In genomic region chr12:119932921-119933320, GRCh38 we compare ENCODE assay signal across 24 cellular contexts. TPM values are rescaled to one million over a fixed set of nuclear protein-coding genes. Genes with fewer than 3 reads are reported as not detected.
DNase-seq lines count a peak whose midpoint lies in the region; ATAC-seq, FAIRE-seq and TF ChIP-seq lines count a peak whose summit lies in the region.
"Had no signal": no experiment of that assay in that cellular context is flagged by ENCODE, and none has a peak within 500 bp of the region (broad histone marks: within the 10 kb centered on the region; RNA-seq: fewer than 3 reads in every experiment).

No MANE protein-coding gene starts in this region.

- peaks cover 0 to 3% of the 10 kb centered on the region in 2 experiments; a peak in 1 of 5 replicates for H3K27me3 ChIP-seq in HepG2 (ENCODE audit: control insufficient read depth in 1 of 2, insufficient read depth in 2 of 2, low read length in 2 of 2)
- H3K27me3 ChIP-seq in right lobe of liver: no peaks in the 10 kb centered on the region
- peaks cover 18 to 22% of the 10 kb centered on the region in 2 experiments; a peak in 4 of 5 replicates for H3K27me3 ChIP-seq in K562 (ENCODE audit: control insufficient read depth in 2 of 2, insufficient read depth in 2 of 2, low read length in 2 of 2)
- peaks cover 11% of the 10 kb centered on the region for H3K27me3 ChIP-seq in osteoblast (ENCODE audit: insufficient read depth, low read length)
- H3K27me3 ChIP-seq: BLaER1 treated with 17β-estradiol and CSF1 and Interleukin-3, amounts not matched to agents 10 nM and 100 nM had no signal

- no peak overlapping the region for H3K4me3 ChIP-seq in HepG2 (replicated peaks in 1 of 3; ENCODE audit: insufficient read depth in 1 of 3, low read depth in 2 of 3, low read length in 3 of 3)
- H3K4me3 ChIP-seq in right lobe of liver: no peak overlapping the region
- no peak overlapping the region for H3K4me3 ChIP-seq in K562
- H3K4me3 ChIP-seq in osteoblast (ENCODE audit: insufficient read depth, low read length): no peak overlapping the region
- H3K4me3 ChIP-seq: A549; BLaER1 treated with 17β-estradiol and CSF1 and Interleukin-3, amounts not matched to agents 10 nM and 100 nM; GM12878 had no signal

- H3K4me2 ChIP-seq in HepG2 (ENCODE audit: low read depth, low read length): no peak overlapping the region
- H3K4me2 ChIP-seq in K562 (ENCODE audit: insufficient read depth, low read length): no peak overlapping the region
- no peak overlapping the region for H3K4me2 ChIP-seq in osteoblast (ENCODE audit: insufficient read depth, low read length)
- H3K4me2 ChIP-seq: A549; BLaER1 treated with 17β-estradiol and CSF1 and Interleukin-3, amounts not matched to agents 10 nM and 100 nM had no signal

- H3K9ac ChIP-seq in HepG2 (ENCODE audit: insufficient read depth, low read depth, low read length): no peak overlapping the region
- H3K9ac ChIP-seq in K562 (ENCODE audit: insufficient read depth in 1 of 2, low read depth in 2 of 2, low read length in 2 of 2): no peak overlapping the region
- H3K9ac ChIP-seq: BLaER1 treated with 17β-estradiol and CSF1 and Interleukin-3, amounts not matched to agents 10 nM and 100 nM had no signal

- no peak for TF ChIP-seq CTCF in HepG2 (CRISPR knock-in tag; IDR thresholded peaks at IDR 0.05)
- TF ChIP-seq CTCF in right lobe of liver (IDR thresholded peaks at IDR 0.05): no peak
- no peak for TF ChIP-seq CTCF in K562 (IDR thresholded peaks at IDR 0.05 in 2 of 3, conservative IDR thresholded peaks at IDR 0.05 in 1 of 3; ENCODE audit: insufficient read depth in 2 of 3, low read depth in 1 of 3, low read length in 3 of 3)
- no peak for TF ChIP-seq CTCF in osteoblast (IDR thresholded peaks at IDR 0.05; ENCODE audit: extremely low read depth, low read depth, low read length)

- intact Hi-C loops in HepG2 (cut with micrococcal nuclease; ENCODE audit: unreplicated experiment): no loop called here
- intact Hi-C loops in right lobe of liver (cut with DNase I): no loop called here
- intact Hi-C loops in K562 (cut with micrococcal nuclease): no loop called here

- no peak overlapping the region for H2AFZ ChIP-seq in HepG2 (ENCODE audit: low read length)
- H2AFZ ChIP-seq in K562 (ENCODE audit: low read depth, low read length): no peak overlapping the region
- no peak overlapping the region for H2AFZ ChIP-seq in osteoblast (ENCODE audit: low read length)

- in situ Hi-C loops in HepG2 (cut with HindIII; ENCODE audit: extremely low pct_ligation_motif_present, low pct_unique_long_range_greater_than_20kb) (no loop called here), K562 (cut with MboI) (no loop called here)

- no peak overlapping the region for H3K27ac ChIP-seq in HepG2 (ENCODE audit: extremely low read length, insufficient read depth, low read length)
- no peak overlapping the region for H3K27ac ChIP-seq in right lobe of liver
- H3K27ac ChIP-seq in K562 (ENCODE audit: extremely low read depth, low read depth, low read length): no peak overlapping the region
- H3K27ac ChIP-seq in osteoblast (ENCODE audit: low read depth, low read length): no peak overlapping the region
- H3K27ac ChIP-seq: 22Rv1; A549; BLaER1 treated with 17β-estradiol and CSF1 and Interleukin-3, amounts not matched to agents 10 nM and 100 nM; C4-2B had no signal

- TF ChIP-seq POLR2A in HepG2 (IDR thresholded peaks at IDR 0.05; ENCODE audit: insufficient read depth in 1 of 2, low read depth in 2 of 2, low read length in 2 of 2): no peak
- TF ChIP-seq POLR2A in right lobe of liver (IDR thresholded peaks at IDR 0.05): no peak
- no peak for TF ChIP-seq POLR2A in K562 (conservative IDR thresholded peaks at IDR 0.05)

- no TSS peak for BruUV-seq in HepG2 (replicated peaks; lab: Mats Ljungman, UMichigan)
- BruUV-seq in K562 (replicated peaks; lab: Mats Ljungman, UMichigan): no TSS peak

- H3K79me2 ChIP-seq in HepG2 (ENCODE audit: insufficient read depth, low read length): no peaks in the 10 kb centered on the region
- no peaks in the 10 kb centered on the region for H3K79me2 ChIP-seq in K562 (ENCODE audit: control insufficient read depth, insufficient read depth, low read length)
- H3K79me2 ChIP-seq in osteoblast (ENCODE audit: insufficient read depth, low read length): no peaks in the 10 kb centered on the region

- TF ChIP-seq EP300 in HepG2 (IDR thresholded peaks at IDR 0.05; ENCODE audit: low read depth in 2 of 2, low read length in 2 of 2): no peak
- TF ChIP-seq EP300 in HepG2 (CRISPR knock-in tag; IDR thresholded peaks at IDR 0.05; ENCODE audit: borderline replicate concordance): no peak
- no peak for TF ChIP-seq EP300 in K562 (IDR thresholded peaks at IDR 0.05; ENCODE audit: low read length)

- CTCF ChIA-PET in HepG2 (lab: Yijun Ruan, JAX; ENCODE audit: low intra/inter-chr PET ratio, low total read pairs) (no interaction called here), K562 (lab: Yijun Ruan, JAX; ENCODE audit: low intra/inter-chr PET ratio) (no interaction called here)

- H3K4me1 ChIP-seq in HepG2 (ENCODE audit: insufficient read depth, low read length) (no peaks in the 10 kb centered on the region), right lobe of liver (no peaks in the 10 kb centered on the region), K562 (replicated peaks in 1 of 2; ENCODE audit: control insufficient read depth in 2 of 2, insufficient read depth in 2 of 2, low read length in 2 of 2) (no peaks in the 10 kb centered on the region), osteoblast (ENCODE audit: insufficient read depth, low read length) (no peaks in the 10 kb centered on the region)
- H3K4me1 ChIP-seq: A549, Caco-2 had no signal

- TF ChIP-seq RAD21 in HepG2 (CRISPR knock-in tag; IDR thresholded peaks at IDR 0.05): no peak
- TF ChIP-seq RAD21 in K562 (CRISPR knock-in tag; conservative IDR thresholded peaks at IDR 0.05 in 1 of 2, IDR thresholded peaks at IDR 0.05 in 1 of 2): no peak

- 17% methylated on average over 3 of the region's 3 CpGs for WGBS in HepG2 (ENCODE audit: low lambda C conversion rate)
- 41% methylated on average over 3 of the region's 3 CpGs for WGBS in right lobe of liver (ENCODE audit: insufficient coverage, low coverage, low lambda C conversion rate, missing lambda C conversion rate)
- WGBS in K562 (ENCODE audit: insufficient coverage, low coverage, missing lambda C conversion rate): 14% methylated on average over 3 of the region's 3 CpGs

- H3K36me3 ChIP-seq in HepG2 (replicated peaks in 1 of 2; ENCODE audit: control insufficient read depth in 1 of 2, insufficient read depth in 2 of 2, low read length in 2 of 2) (no peaks in the 10 kb centered on the region), right lobe of liver (no peaks in the 10 kb centered on the region), K562 (ENCODE audit: control insufficient read depth, insufficient read depth, low read length) (no peaks in the 10 kb centered on the region), osteoblast (ENCODE audit: insufficient read depth, low read length) (no peaks in the 10 kb centered on the region)
- H3K36me3 ChIP-seq: BLaER1 treated with 17β-estradiol and CSF1 and Interleukin-3, amounts not matched to agents 10 nM and 100 nM had no signal

- H4K20me1 ChIP-seq in HepG2 (ENCODE audit: insufficient read depth, low read length) (no peaks in the 10 kb centered on the region), K562 (replicated peaks; ENCODE audit: control insufficient read depth, insufficient read depth, low read length) (no peaks in the 10 kb centered on the region), osteoblast (ENCODE audit: insufficient read depth, low read length) (no peaks in the 10 kb centered on the region)
- H4K20me1 ChIP-seq: BLaER1 treated with 17β-estradiol and CSF1 and Interleukin-3, amounts not matched to agents 10 nM and 100 nM had no signal

- H3K9me1 ChIP-seq in K562 (ENCODE audit: control insufficient read depth, insufficient read depth, low read length): no peaks in the 10 kb centered on the region

- POLR2A ChIA-PET in HepG2 (lab: Yijun Ruan, JAX): no interaction called here
- POLR2A ChIA-PET in K562 (lab: Yijun Ruan, JAX): no interaction called here

- no peaks in the 10 kb centered on the region for H3K9me3 ChIP-seq in HepG2 (ENCODE audit: low read length)
- H3K9me3 ChIP-seq in right lobe of liver: no peaks in the 10 kb centered on the region
- H3K9me3 ChIP-seq in K562 (replicated peaks; ENCODE audit: control insufficient read depth, insufficient read depth, low read depth, low read length): no peaks in the 10 kb centered on the region
- H3K9me3 ChIP-seq in osteoblast (ENCODE audit: low read depth, low read length): no peaks in the 10 kb centered on the region
- H3K9me3 ChIP-seq: A549; BLaER1 treated with 17β-estradiol and CSF1 and Interleukin-3, amounts not matched to agents 10 nM and 100 nM; Caco-2 had no signal

- ATAC-seq in HepG2 (no peak), right lobe of liver (no peak), K562 (no peak), HG03521 (IDR thresholded peaks at IDR 0.05; ENCODE audit: unreplicated experiment) (no peak)
- ATAC-seq: A549; CD8-positive, alpha-beta T cell; GM12878 had no signal

- FAIRE-seq in HepG2 (lab: Jason Lieb, UNC) (no peak), K562 (lab: Jason Lieb, UNC) (no peak)
- FAIRE-seq: A549, D721Med, GM12878, GM12892, GM18507 had no signal

- no peak for DNase-seq in HepG2 (ENCODE audit: low spot score)
- no peak for DNase-seq in right lobe of liver
- no peak for DNase-seq in K562 (ENCODE audit: extremely low read depth in 1 of 4, low spot score in 3 of 4)
- peak; percentile 58 for DNase-seq in osteoblast (ENCODE audit: insufficient read length, low spot score, missing footprints)
- no peak for DNase-seq in activated gamma-delta T cell (lab: John Stamatoyannopoulos, UW)
- DNase-seq: AML-193; Caco-2; Calu3; CD4-positive, alpha-beta T cell; CD8-positive, alpha-beta T cell; DMS53; DMS79; DND-41; EL; GDM1 had no signal

RNA-seq across cellular contexts. Expression of gene CIT, which starts 55.8 kb away (rescaled TPM):
- total RNA-seq in HepG2 (2016; rRNA removed; fragmentation: Illumina TruSeq; extraction: Trizol) (11.7 and 14.7 TPM in 2 replicates), right lobe of liver (10 to 100 TPM in 1 of 6 experiments, 1 to 10 TPM in 5; 1.8 to 12.8 (median 3.3) TPM), K562 (2014; rRNA removed) (30.0 and 34.9 TPM in 2 replicates), K562 (2014; rRNA removed; fragmentation: Illumina TruSeq; extraction: Trizol) (20.9 and 23.9 TPM in 2 replicates), K562 (2015; rRNA removed; fragmentation: Illumina TruSeq; extraction: Trizol) (19.0 and 20.9 TPM in 2 replicates), K562 (2021) (37.3 and 46.7 TPM in 2 replicates), osteoblast (8.8 and 10.1 TPM in 2 replicates)
- total RNA-seq in HepG2 (2016; cell fraction: cytosol; rRNA removed; fragmentation: Illumina TruSeq; extraction: Trizol; ENCODE audit: low read depth): 4.8 and 5.0 TPM in 2 replicates
- 12.5 and 13.8 TPM in 2 replicates for total RNA-seq in HepG2 (2016; cell fraction: insoluble cytoplasmic fraction; rRNA removed; fragmentation: Illumina TruSeq; extraction: Trizol)
- total RNA-seq in HepG2 (2016; cell fraction: membrane; rRNA removed; fragmentation: Illumina TruSeq; extraction: Trizol): 4.1 and 4.8 TPM in 2 replicates
- 29.4 and 31.6 TPM in 2 replicates for total RNA-seq in HepG2 (2016; cell fraction: nucleus; rRNA removed; fragmentation: Illumina TruSeq; extraction: Trizol)
- polyA plus RNA-seq in HepG2 (2011; rRNA removed) (6.0 and 7.7 TPM in 2 replicates), K562 (2011; rRNA removed) (26.0 and 30.8 TPM in 2 replicates), K562 (2014; fragmentation: Illumina TruSeq; extraction: Trizol) (17.8 and 21.3 TPM in 2 replicates), K562 (2014; fragmentation: Nextera tagmentation; extraction: Ambion mirVana) (1 to 10 TPM; 1.1 to 2.4 TPM), K562 (2014; rRNA removed) (25.2 and 28.0 TPM in 2 replicates)
- polyA plus RNA-seq in HepG2 (2011; cell fraction: cytosol; rRNA removed): 3.3 and 4.0 TPM in 2 replicates
- polyA plus RNA-seq in HepG2 (2011; cell fraction: nucleus; rRNA removed): 13.8 and 26.7 TPM in 2 replicates
- polyA plus RNA-seq in HepG2 (2012): 4.3 and 6.6 TPM in 2 replicates
- polyA plus RNA-seq in HepG2 (2016; cell fraction: cytosol; fragmentation: Illumina TruSeq; extraction: Trizol; ENCODE audit: low read depth): 0.41 and 0.62 TPM in 2 replicates
- 5.1 and 7.3 TPM in 2 replicates for polyA plus RNA-seq in HepG2 (2016; cell fraction: insoluble cytoplasmic fraction; fragmentation: Illumina TruSeq; extraction: Trizol; ENCODE audit: low read depth)
- polyA plus RNA-seq in HepG2 (2016; cell fraction: membrane; fragmentation: Illumina TruSeq; extraction: Trizol; ENCODE audit: low read depth): 1.2 and 1.6 TPM in 2 replicates
- 29.8 and 32.0 TPM in 2 replicates for polyA plus RNA-seq in HepG2 (2016; cell fraction: nucleus; fragmentation: Illumina TruSeq; extraction: Trizol; ENCODE audit: insufficient read depth, low read depth)
- polyA minus RNA-seq in HepG2 (2011; rRNA and poly(A)+ RNA removed; ENCODE audit: low replicate concordance): 19.2 and 66.1 TPM in 2 replicates
- polyA minus RNA-seq in HepG2 (2011; cell fraction: cytosol; rRNA and poly(A)+ RNA removed): 7.4 and 13.7 TPM in 2 replicates
- 26.0 and 27.2 TPM in 2 replicates for polyA minus RNA-seq in HepG2 (2011; cell fraction: nucleus; rRNA and poly(A)+ RNA removed)
- 193 and 304 TPM in 2 replicates for total RNA-seq in K562 (2011; cell fraction: chromatin; rRNA removed; ENCODE audit: low replicate concordance)
- total RNA-seq in K562 (2011; cell fraction: nucleolus; rRNA removed): 86.6 and 105 TPM in 2 replicates
- 123 and 135 TPM in 2 replicates for total RNA-seq in K562 (2011; cell fraction: nucleoplasm; rRNA removed)
- 13.6 and 15.8 TPM in 2 replicates for polyA plus RNA-seq in K562 (2011; cell fraction: cytosol; rRNA removed)
- polyA plus RNA-seq in K562 (2011; cell fraction: nucleus; rRNA removed): 104 and 133 TPM in 2 replicates
- 22.1 and 28.0 TPM in 2 replicates for polyA plus RNA-seq in K562 (2012)
- 51.7 and 64.4 TPM in 2 replicates for polyA minus RNA-seq in K562 (2011; rRNA and poly(A)+ RNA removed)
- 28.1 and 34.5 TPM in 2 replicates for polyA minus RNA-seq in K562 (2011; cell fraction: cytosol; rRNA and poly(A)+ RNA removed)
- polyA minus RNA-seq in K562 (2011; cell fraction: nucleus; rRNA and poly(A)+ RNA removed): 64.8 and 84.6 TPM in 2 replicates

RNA-seq across cellular contexts. Expression of gene BICDL1, which starts 56.1 kb away (rescaled TPM):
- total RNA-seq in HepG2 (2016; rRNA removed; fragmentation: Illumina TruSeq; extraction: Trizol) (7.8 and 9.7 TPM in 2 replicates), right lobe of liver (10 to 100 TPM in 3 of 6 experiments, 1 to 10 TPM in 3; 1.5 to 13.0 (median 8.7) TPM), K562 (2014; rRNA removed) (0.64 and 0.86 TPM in 2 replicates), K562 (2014; rRNA removed; fragmentation: Illumina TruSeq; extraction: Trizol) (0.22 and 0.40 TPM in 2 replicates), K562 (2015; rRNA removed; fragmentation: Illumina TruSeq; extraction: Trizol) (0.57 and 0.58 TPM in 2 replicates), K562 (2021) (0.95 and 1.3 TPM in 2 replicates), osteoblast (not detected in 2 replicates)
- 2.0 and 2.4 TPM in 2 replicates for total RNA-seq in HepG2 (2016; cell fraction: cytosol; rRNA removed; fragmentation: Illumina TruSeq; extraction: Trizol; ENCODE audit: low read depth)
- 5.5 and 8.1 TPM in 2 replicates for total RNA-seq in HepG2 (2016; cell fraction: insoluble cytoplasmic fraction; rRNA removed; fragmentation: Illumina TruSeq; extraction: Trizol)
- 4.5 and 5.8 TPM in 2 replicates for total RNA-seq in HepG2 (2016; cell fraction: membrane; rRNA removed; fragmentation: Illumina TruSeq; extraction: Trizol)
- 11.3 TPM in 2 replicates for total RNA-seq in HepG2 (2016; cell fraction: nucleus; rRNA removed; fragmentation: Illumina TruSeq; extraction: Trizol)
- polyA plus RNA-seq in HepG2 (2011; rRNA removed) (3.6 and 5.4 TPM in 2 replicates), K562 (2011; rRNA removed) (1.4 and 1.7 TPM in 2 replicates), K562 (2014; fragmentation: Illumina TruSeq; extraction: Trizol) (0.53 and 0.56 TPM in 2 replicates), K562 (2014; fragmentation: Nextera tagmentation; extraction: Ambion mirVana) (under 1 TPM; 0.06 to 0.07 TPM), K562 (2014; rRNA removed) (0.76 and 2.0 TPM in 2 replicates)
- 2.9 and 4.3 TPM in 2 replicates for polyA plus RNA-seq in HepG2 (2011; cell fraction: cytosol; rRNA removed)
- 11.5 and 12.3 TPM in 2 replicates for polyA plus RNA-seq in HepG2 (2011; cell fraction: nucleus; rRNA removed)
- 0.90 and 2.5 TPM in 2 replicates for polyA plus RNA-seq in HepG2 (2012)
- polyA plus RNA-seq in HepG2 (2016; cell fraction: cytosol; fragmentation: Illumina TruSeq; extraction: Trizol; ENCODE audit: low read depth): 1.7 and 1.9 TPM in 2 replicates
- 7.0 and 7.5 TPM in 2 replicates for polyA plus RNA-seq in HepG2 (2016; cell fraction: insoluble cytoplasmic fraction; fragmentation: Illumina TruSeq; extraction: Trizol; ENCODE audit: low read depth)
- 4.2 and 5.0 TPM in 2 replicates for polyA plus RNA-seq in HepG2 (2016; cell fraction: membrane; fragmentation: Illumina TruSeq; extraction: Trizol; ENCODE audit: low read depth)
- 16.4 and 16.8 TPM in 2 replicates for polyA plus RNA-seq in HepG2 (2016; cell fraction: nucleus; fragmentation: Illumina TruSeq; extraction: Trizol; ENCODE audit: insufficient read depth, low read depth)
- 3.1 and 11.3 TPM in 2 replicates for polyA minus RNA-seq in HepG2 (2011; rRNA and poly(A)+ RNA removed; ENCODE audit: low replicate concordance)
- 2.3 and 2.5 TPM in 2 replicates for polyA minus RNA-seq in HepG2 (2011; cell fraction: cytosol; rRNA and poly(A)+ RNA removed)
- 3.5 and 3.7 TPM in 2 replicates for polyA minus RNA-seq in HepG2 (2011; cell fraction: nucleus; rRNA and poly(A)+ RNA removed)
- total RNA-seq in K562 (2011; cell fraction: chromatin; rRNA removed; ENCODE audit: low replicate concordance): 3.6 and 4.0 TPM in 2 replicates
- total RNA-seq in K562 (2011; cell fraction: nucleolus; rRNA removed): 1.8 and 2.2 TPM in 2 replicates
- total RNA-seq in K562 (2011; cell fraction: nucleoplasm; rRNA removed): 2.6 and 3.4 TPM in 2 replicates
- polyA plus RNA-seq in K562 (2011; cell fraction: cytosol; rRNA removed): 0.95 and 0.99 TPM in 2 replicates
- 5.4 and 5.5 TPM in 2 replicates for polyA plus RNA-seq in K562 (2011; cell fraction: nucleus; rRNA removed)
- 0.36 and 0.95 TPM in 2 replicates for polyA plus RNA-seq in K562 (2012)
- polyA minus RNA-seq in K562 (2011; rRNA and poly(A)+ RNA removed): 0.91 and 1.3 TPM in 2 replicates
- 0.48 and 1.9 TPM in 2 replicates for polyA minus RNA-seq in K562 (2011; cell fraction: cytosol; rRNA and poly(A)+ RNA removed)
- polyA minus RNA-seq in K562 (2011; cell fraction: nucleus; rRNA and poly(A)+ RNA removed): 0.67 and 0.89 TPM in 2 replicates
